8 cellular contexts compared by ENCODE assay signal in genomic region chr17:7557825-7558543, GRCh38. TPM values are rescaled to one million over a fixed set of nuclear protein-coding genes. Genes with fewer than 3 reads are reported as not detected.
A peak's percentile ranks its signal among the peaks of the same experiment; 100 is the strongest.
DNase-seq lines count a peak whose midpoint lies in the region; ATAC-seq and TF ChIP-seq lines count a peak whose summit lies in the region.

No MANE protein-coding gene starts in this region.

- DNase-seq in DMS53 treated with DMSO at 0.1 percent for 48 hours (lab: John Stamatoyannopoulos, UW; ENCODE audit: unreplicated experiment) (peak; percentile 91), SKM-1 treated with dmso at 0.1 percent for 144 hours (lab: John Stamatoyannopoulos, UW; ENCODE audit: unreplicated experiment) (peak; percentile 31), erythroblast (lab: John Stamatoyannopoulos, UW) (no peak), ureter (ENCODE audit: low spot score) (peak; percentile 91)

- H3K4me1 ChIP-seq in mononuclear cell (ENCODE audit: insufficient read depth, low read length) = peaks cover 84% of the 10 kb centered on the region

- ATAC-seq in HG02678 (IDR thresholded peaks at IDR 0.05; ENCODE audit: unreplicated experiment) (peak; percentile 27), GM19395 (IDR thresholded peaks at IDR 0.05; ENCODE audit: unreplicated experiment) (no peak), GM19035 (IDR thresholded peaks at IDR 0.05; ENCODE audit: unreplicated experiment) (no peak)

- TF ChIP-seq POLR2A in erythroblast (IDR thresholded peaks at IDR 0.05; ENCODE audit: low read length) = peak; percentile 40

- H3K27me3 ChIP-seq in mononuclear cell (ENCODE audit: insufficient read depth, low read length) = no peaks in the 10 kb centered on the region

- H3K9me3 ChIP-seq in mononuclear cell (ENCODE audit: low read depth, low read length) = no peaks in the 10 kb centered on the region

- peak overlapping the region; percentile 59 for H3K4me3 ChIP-seq in mononuclear cell (ENCODE audit: low read length)

RNA-seq across cellular contexts. Expression of gene TNFSF13, which starts 0.6 kb away (rescaled TPM):
- 44.9 TPM for total RNA-seq in mononuclear cell
- 23.0 TPM for total RNA-seq in ureter

RNA-seq across cellular contexts. Expression of gene SENP3, which starts 3.7 kb away (rescaled TPM):
- total RNA-seq in mononuclear cell (33.1 TPM), ureter (43.9 TPM)

RNA-seq across cellular contexts. Expression of gene TNFSF12, which starts 9.1 kb away (rescaled TPM):
- 14.4 TPM for total RNA-seq in mononuclear cell
- 30.6 TPM for total RNA-seq in ureter

RNA-seq across cellular contexts. Expression of gene CD68, which starts 21.5 kb away (rescaled TPM):
- 147 TPM for total RNA-seq in mononuclear cell
- 61.0 TPM for total RNA-seq in ureter

RNA-seq across cellular contexts. Expression of gene MPDU1, which starts 25.7 kb away (rescaled TPM):
- 48.0 TPM for total RNA-seq in mononuclear cell
- 68.1 TPM for total RNA-seq in ureter

Comparison
In these comparisons a context has a peak if more than half of its experiments do, and no peak if none do; other contexts are left out.
1. DNase-seq: peak in DMS53 treated with DMSO at 0.1 percent for 48 hours (single experiment), SKM-1 treated with dmso at 0.1 percent for 144 hours (single experiment) and ureter (single experiment); none in erythroblast (0 of 2).